8 cellular contexts compared by ENCODE assay signal in genomic region chr6:110181131-110182027, GRCh38. TPM values are rescaled to one million over a fixed set of nuclear protein-coding genes. Genes with fewer than 3 reads are reported as not detected.
DNase-seq lines count a peak whose midpoint lies in the region; ATAC-seq, FAIRE-seq and TF ChIP-seq lines count a peak whose summit lies in the region.

No MANE protein-coding gene starts in this region.

- TF ChIP-seq POLR2A in GM12891 (IDR thresholded peaks at IDR 0.05; ENCODE audit: low read depth, low read length): no peak

- DNase-seq in GM12891 (ENCODE audit: insufficient read length, low spot score): no peak
- peak; percentile 79 for DNase-seq in MV-4-11 (lab: John Stamatoyannopoulos, UW)
- no peak for DNase-seq in epithelial cell of proximal tubule (ENCODE audit: low read depth)
- no peak for DNase-seq in retinal pigment epithelial cell (ENCODE audit: low read depth)
- DNase-seq in NCI-H1694 treated with DMSO at 0.1 percent for 48 hours (lab: John Stamatoyannopoulos, UW): no peak
- DNase-seq in mesenteric fat pad (ENCODE audit: low spot score): no peak

- peak; percentile 43 for FAIRE-seq in GM12891 (lab: Jason Lieb, UNC)

- TF ChIP-seq CTCF in epithelial cell of proximal tubule (conservative IDR thresholded peaks at IDR 0.05; ENCODE audit: low read depth, low read length) (no peak), retinal pigment epithelial cell (conservative IDR thresholded peaks at IDR 0.05; ENCODE audit: low read depth, low read length) (no peak)

- H3K4me3 ChIP-seq in epithelial cell of proximal tubule (ENCODE audit: low read depth, low read length) (peak overlapping the region; percentile 91), retinal pigment epithelial cell (ENCODE audit: low read length) (peak overlapping the region; percentile 94)

- ATAC-seq in GM19467 (IDR thresholded peaks at IDR 0.05; ENCODE audit: unreplicated experiment) (no peak), GM19452 (IDR thresholded peaks at IDR 0.05; ENCODE audit: unreplicated experiment) (no peak)

TF ChIP-seq in GM12891, 5 proteins besides CTCF, POLR2A, EP300 and RAD21:
- no peak for TF ChIP-seq POU2F2 (IDR thresholded peaks at IDR 0.05; ENCODE audit: low read depth, low read length)
- TF ChIP-seq SPI1 (IDR thresholded peaks at IDR 0.05; ENCODE audit: low read depth, low read length): no peak
- TF ChIP-seq PAX5 (IDR thresholded peaks at IDR 0.05; ENCODE audit: insufficient read depth, low read length, severe bottlenecking): no peak
- TF ChIP-seq TAF1 (IDR thresholded peaks at IDR 0.05; ENCODE audit: low read depth, low read length): no peak
- TF ChIP-seq POLR2AphosphoS5 (IDR thresholded peaks at IDR 0.05; ENCODE audit: low read depth, low read length): no peak

RNA-seq across cellular contexts. Expression of gene CDC40, which starts 1.2 kb away (rescaled TPM):
- polyA plus RNA-seq in GM12891 (2012; ENCODE audit: low read depth, missing spikeins): 11.4 TPM
- total RNA-seq in epithelial cell of proximal tubule: 11.3 and 14.1 TPM in 2 replicates
- total RNA-seq in mesenteric fat pad: 19.2 TPM

RNA-seq across cellular contexts. Expression of gene WASF1, which starts 1.9 kb away (rescaled TPM):
- polyA plus RNA-seq in GM12891 (2012; ENCODE audit: low read depth, missing spikeins): 0.59 TPM
- total RNA-seq in epithelial cell of proximal tubule (13.0 and 15.7 TPM in 2 replicates), mesenteric fat pad (9.4 TPM)
